In genomic region chr4:70714061-70714468, GRCh38 we compare ENCODE assay signal across 1 cellular context.
TF ChIP-seq lines count a peak whose summit lies in the region.

No MANE protein-coding gene starts in this region.

TF ChIP-seq in K562, 482 proteins besides CTCF, POLR2A, EP300 and RAD21 (continued from another document):
- peak; percentile 66; the same call in 1 of the 2 replicates for TF ChIP-seq SMARCA4 (IDR thresholded peaks at IDR 0.05)
- TF ChIP-seq TCF7 (IDR thresholded peaks at IDR 0.05; ENCODE audit: borderline replicate concordance): no peak
- TF ChIP-seq SMAD4 (CRISPR knock-in tag; conservative IDR thresholded peaks at IDR 0.05): peak; percentile 85
- no peak for TF ChIP-seq YBX1 (IDR thresholded peaks at IDR 0.05)
- TF ChIP-seq RB1 (IDR thresholded peaks at IDR 0.05; ENCODE audit: low read depth): no peak
TF ChIP-seq in K562: peak in this region for 60.
